In the genomic region with DNA sequence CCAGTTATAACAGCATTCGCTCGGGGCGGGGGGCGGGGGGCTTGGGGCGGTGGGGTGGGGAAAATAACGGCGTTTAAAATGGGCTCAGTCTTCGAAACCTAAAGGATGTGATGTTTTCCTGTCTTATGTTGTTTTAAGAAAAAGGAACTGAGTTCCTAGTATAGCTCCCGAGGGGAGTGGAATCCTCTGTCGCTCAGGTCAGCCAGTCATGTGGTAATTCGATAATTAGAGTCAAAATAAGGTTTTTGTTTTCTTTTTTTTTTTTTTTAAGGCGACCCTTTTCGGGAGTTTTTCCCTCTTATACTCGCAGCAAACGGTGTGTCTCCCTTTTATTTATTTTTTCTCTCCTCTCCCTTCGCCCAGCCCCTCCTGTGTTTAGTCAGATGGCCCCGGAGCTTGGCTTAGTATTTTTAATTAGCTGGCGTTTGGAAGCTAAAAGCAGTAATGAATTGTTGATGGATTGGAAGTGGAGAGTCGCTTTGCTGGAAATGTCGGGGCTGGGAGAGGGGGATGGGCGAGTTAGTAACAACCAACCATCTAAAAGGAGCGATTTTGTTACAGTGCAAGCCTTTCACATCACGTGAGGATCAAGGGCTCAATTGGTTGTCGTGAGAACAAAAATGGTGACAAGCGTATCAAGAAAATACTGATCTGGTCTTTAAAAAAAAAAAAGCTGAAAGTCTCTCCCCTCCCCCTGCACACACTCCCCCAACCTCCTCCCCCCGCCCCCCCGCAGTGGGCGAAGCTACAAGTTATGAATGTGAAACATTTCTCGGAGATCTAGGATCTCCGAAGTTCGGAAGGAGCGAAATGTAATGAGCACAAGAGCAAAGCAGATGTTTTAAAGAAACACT, we compare ENCODE assay signal across 8 cellular contexts. TPM values are rescaled to one million over a fixed set of nuclear protein-coding genes. Genes with fewer than 3 reads are reported as not detected.
DNase-seq lines count a peak whose midpoint lies in the region; ATAC-seq and TF ChIP-seq lines count a peak whose summit lies in the region.

No MANE protein-coding gene starts in this region.

- H3K27ac ChIP-seq in RWPE2 (ENCODE audit: poor library complexity, severe bottlenecking) = peak overlapping the region; percentile 41

- no peaks in the 10 kb centered on the region for H3K9me3 ChIP-seq in RWPE2 (ENCODE audit: severe bottlenecking)

- ATAC-seq in GM18502 (IDR thresholded peaks at IDR 0.05; ENCODE audit: poor library complexity, unreplicated experiment) (peak; percentile 34), RWPE2 (ENCODE audit: low read depth) (no peak), left lobe of liver (peak; percentile 66)
- ATAC-seq in stimulated activated naive CD8-positive, alpha-beta T cell treated with anti-CD3 and anti-CD28 coated beads, Interleukin-15, amount 100 ng/mL, for 72 hours = no peak

- no peak overlapping the region for H3K27ac Mint-ChIP-seq in stimulated activated naive CD8-positive, alpha-beta T cell treated with anti-CD3 and anti-CD28 coated beads, Interleukin-15, amount 100 ng/mL, for 72 hours

- no peak for TF ChIP-seq CTCF in LNCaP clone FGC (IDR thresholded peaks at IDR 0.05; ENCODE audit: control insufficient read depth, extremely low read depth, insufficient read depth)
- TF ChIP-seq CTCF in RWPE2 (IDR thresholded peaks at IDR 0.05; ENCODE audit: poor library complexity, severe bottlenecking) = no peak

- peaks cover 16% of the 10 kb centered on the region for H3K27me3 Mint-ChIP-seq in stimulated activated naive CD8-positive, alpha-beta T cell treated with anti-CD3 and anti-CD28 coated beads, Interleukin-15, amount 100 ng/mL, for 72 hours

- peak overlapping the region; percentile 70 to 78 for H3K4me3 Mint-ChIP-seq in stimulated activated naive CD8-positive, alpha-beta T cell treated with anti-CD3 and anti-CD28 coated beads, Interleukin-15, amount 100 ng/mL, for 72 hours

- DNase-seq in A172 (ENCODE audit: low spot score) = peak; percentile 57
- peak; percentile 85 for DNase-seq in LNCaP clone FGC (ENCODE audit: low read depth)
- DNase-seq in RWPE2 (ENCODE audit: low spot score) = no peak
- peak; percentile 84 for DNase-seq in ecto neural progenitor cell (ENCODE audit: low spot score)
- peak; percentile 82 for DNase-seq in left lobe of liver (ENCODE audit: low spot score)
- no peak for DNase-seq in stimulated activated naive CD8-positive, alpha-beta T cell treated with anti-CD3 and anti-CD28 coated beads, Interleukin-15, amount 100 ng/mL, for 72 hours
- no peak for DNase-seq in GDM1 (lab: John Stamatoyannopoulos, UW)

- peaks cover 9% of the 10 kb centered on the region for H3K27me3 ChIP-seq in RWPE2 (ENCODE audit: insufficient read depth, poor library complexity, severe bottlenecking)

- no peaks in the 10 kb centered on the region for H3K36me3 ChIP-seq in RWPE2 (ENCODE audit: low read depth)

- peaks cover 30% of the 10 kb centered on the region for H3K4me1 ChIP-seq in RWPE2 (ENCODE audit: insufficient read depth, poor library complexity, severe bottlenecking)

- H3K4me1 Mint-ChIP-seq in stimulated activated naive CD8-positive, alpha-beta T cell treated with anti-CD3 and anti-CD28 coated beads, Interleukin-15, amount 100 ng/mL, for 72 hours = peaks cover 36% of the 10 kb centered on the region

- H3K9me3 Mint-ChIP-seq in stimulated activated naive CD8-positive, alpha-beta T cell treated with anti-CD3 and anti-CD28 coated beads, Interleukin-15, amount 100 ng/mL, for 72 hours = peaks cover 0 to 9% of the 10 kb centered on the region in 2 donors

- H3K4me3 ChIP-seq in LNCaP clone FGC (ENCODE audit: low read depth, low read length) (peak overlapping the region; percentile 61), RWPE2 (ENCODE audit: severe bottlenecking) (peak overlapping the region; percentile 36)

RNA-seq across cellular contexts. Expression of a gene that starts 0.7 kb away (rescaled TPM):
- total RNA-seq in A172 (2014; rRNA removed; shearing (Covaris generic)) = 1.8 and 2.1 TPM in 2 replicates
- 5.0 TPM for total RNA-seq in left lobe of liver

Comparison
In these comparisons a context has a peak if more than half of its experiments do, and no peak if none do; other contexts are left out.
1. DNase-seq: peak in A172 (single experiment), LNCaP clone FGC (single experiment), ecto neural progenitor cell (single experiment) and left lobe of liver (single experiment); none in RWPE2 (single experiment), stimulated activated naive CD8-positive, alpha-beta T cell treated with anti-CD3 and anti-CD28 coated beads, Interleukin-15, amount 100 ng/mL, for 72 hours (0 of 2) and GDM1 (single experiment).
2. ATAC-seq: peak in GM18502 (single experiment) and left lobe of liver (single experiment); none in RWPE2 (single experiment) and stimulated activated naive CD8-positive, alpha-beta T cell treated with anti-CD3 and anti-CD28 coated beads, Interleukin-15, amount 100 ng/mL, for 72 hours (single experiment).